In genomic region chr10:75103881-75104686, GRCh38 we compare ENCODE assay signal across 26 cellular contexts. TPM values are rescaled to one million over a fixed set of nuclear protein-coding genes. Genes with fewer than 3 reads are reported as not detected.
A peak's percentile ranks its signal among the peaks of the same experiment; 100 is the strongest.
DNase-seq lines count a peak whose midpoint lies in the region; ATAC-seq and TF ChIP-seq lines count a peak whose summit lies in the region.
"Had no signal": no experiment of that assay in that cellular context is flagged by ENCODE, and none has a peak within 500 bp of the region (broad histone marks: within the 10 kb centered on the region; RNA-seq: fewer than 3 reads in every experiment).

No MANE protein-coding gene starts in this region.

- H3K27me3 Mint-ChIP-seq in stimulated activated naive CD8-positive, alpha-beta T cell treated with anti-CD3 and anti-CD28 coated beads, Interleukin-15, amount 100 ng/mL, for 72 hours, result no peaks in the 10 kb centered on the region

- H3K27ac Mint-ChIP-seq in stimulated activated naive CD8-positive, alpha-beta T cell treated with anti-CD3 and anti-CD28 coated beads, Interleukin-15, amount 100 ng/mL, for 72 hours, result no peak overlapping the region
- H3K27ac Mint-ChIP-seq: HFFc6, mesothelial cell of epicardium, natural killer cell had no signal

- H3K9ac ChIP-seq in mammary epithelial cell (ENCODE audit: insufficient read depth, low read length) (no peak overlapping the region), neuronal stem cell (ENCODE audit: low read depth, low read length, poor library complexity) (no peak overlapping the region)
- H3K9ac ChIP-seq: BLaER1, parathyroid adenoma had no signal

- no peaks in the 10 kb centered on the region for H3K36me3 ChIP-seq in mammary epithelial cell (ENCODE audit: insufficient read depth, low read length)
- H3K36me3 ChIP-seq in neuronal stem cell (replicated peaks in 1 of 2; ENCODE audit: control insufficient read depth in 2 of 2, insufficient read depth in 2 of 2, low read length in 2 of 2), result no peaks in the 10 kb centered on the region
- H3K36me3 ChIP-seq: BLaER1, breast epithelium, heart right ventricle, left lung, MG63, uterus had no signal

- H3K4me2 ChIP-seq in mammary epithelial cell (ENCODE audit: insufficient read depth, low read depth, low read length), result peak overlapping the region; percentile 35
- H3K4me2 ChIP-seq in neuronal stem cell (ENCODE audit: insufficient read depth, low read length, poor library complexity, severe bottlenecking), result no peak overlapping the region
- H3K4me2 ChIP-seq: BLaER1 had no signal

- dilution Hi-C loops in mammary epithelial cell (cut with HindIII; ENCODE audit: low sequenced_read_pairs), result no loop called here

- ATAC-seq in HG03039 (IDR thresholded peaks at IDR 0.05; ENCODE audit: unreplicated experiment) (no peak), HG02981 (IDR thresholded peaks at IDR 0.05; ENCODE audit: unreplicated experiment) (no peak)
- no peak for ATAC-seq in stimulated activated naive CD8-positive, alpha-beta T cell treated with anti-CD3 and anti-CD28 coated beads, Interleukin-15, amount 100 ng/mL, for 72 hours
- ATAC-seq: heart right ventricle, left lung, natural killer cell had no signal

- H2BK12ac ChIP-seq in neuronal stem cell (ENCODE audit: low read length), result peak overlapping the region; percentile 34

- no peak overlapping the region for H4K8ac ChIP-seq in neuronal stem cell (ENCODE audit: low read depth, low read length)

- H2BK5ac ChIP-seq in neuronal stem cell (ENCODE audit: low read length), result peak overlapping the region; percentile 9

- peaks cover 29% of the 10 kb centered on the region for H3K4me1 Mint-ChIP-seq in stimulated activated naive CD8-positive, alpha-beta T cell treated with anti-CD3 and anti-CD28 coated beads, Interleukin-15, amount 100 ng/mL, for 72 hours

- H4K91ac ChIP-seq in neuronal stem cell (ENCODE audit: low read depth, low read length, poor library complexity), result no peak overlapping the region

- CTCF ChIA-PET in mammary epithelial cell (lab: Charles Lee; ENCODE audit: low non-redundant PET), result interaction anchor here (1.4 kb wide), 1 partner anchor 132 kb away, joined by 6 read pairs; the partner anchor contains the start of gene COMTD1

- H3K27me3 ChIP-seq in mammary epithelial cell (ENCODE audit: insufficient read depth, low read length), result no peaks in the 10 kb centered on the region
- no peaks in the 10 kb centered on the region for H3K27me3 ChIP-seq in neuronal stem cell (ENCODE audit: control insufficient read depth in 3 of 3, insufficient read depth in 3 of 3, low read depth in 1 of 3, low read length in 3 of 3)
- H3K27me3 ChIP-seq: BLaER1, breast epithelium, heart right ventricle, left lung, MG63, uterus had no signal

- 97% methylated on average over 4 of the region's 6 CpGs for WGBS in mammary epithelial cell (ENCODE audit: low coverage, missing lambda C conversion rate)
- no CpG with 5 or more reads among the region's 6 CpGs for WGBS in neuronal stem cell (ENCODE audit: extremely low coverage in 2 of 2, insufficient read length in 2 of 2, insufficient replicate concordance in 1 of 2), 2 donors

- peak overlapping the region; percentile 84 for H2BK15ac ChIP-seq in neuronal stem cell (ENCODE audit: low read length)

- H3K27ac ChIP-seq in mammary epithelial cell (ENCODE audit: insufficient read depth, low read depth, low read length), result no peak overlapping the region
- no peak overlapping the region for H3K27ac ChIP-seq in neuronal stem cell (replicated peaks; ENCODE audit: low read length)
- H3K27ac ChIP-seq: heart right ventricle, left lung, parathyroid adenoma, uterus had no signal

- H3K14ac ChIP-seq in neuronal stem cell (ENCODE audit: low read length), result no peak overlapping the region

- H4K20me1 ChIP-seq in mammary epithelial cell (ENCODE audit: insufficient read depth, low read length), result no peaks in the 10 kb centered on the region
- H4K20me1 ChIP-seq: BLaER1 had no signal

- no TSS peak for BruUV-seq in mammary epithelial cell (replicated peaks; lab: Mats Ljungman, UMichigan)

- TF ChIP-seq CTCF in mammary epithelial cell (conservative IDR thresholded peaks at IDR 0.05 in 1 of 2, IDR thresholded peaks at IDR 0.05 in 1 of 2; ENCODE audit: extremely low read depth in 1 of 2, insufficient read depth in 1 of 2, low read depth in 1 of 2, low read length in 2 of 2), result no peak

- H3K4me3 Mint-ChIP-seq in stimulated activated naive CD8-positive, alpha-beta T cell treated with anti-CD3 and anti-CD28 coated beads, Interleukin-15, amount 100 ng/mL, for 72 hours, result no peak overlapping the region
- H3K4me3 Mint-ChIP-seq: HFFc6, mesothelial cell of epicardium, natural killer cell had no signal

- peak overlapping the region; percentile 55 for H3K18ac ChIP-seq in neuronal stem cell (ENCODE audit: low read length)

- H3K23ac ChIP-seq in neuronal stem cell (ENCODE audit: low read depth, low read length, poor library complexity), result peak overlapping the region; percentile 45

- H3K9me3 Mint-ChIP-seq in stimulated activated naive CD8-positive, alpha-beta T cell treated with anti-CD3 and anti-CD28 coated beads, Interleukin-15, amount 100 ng/mL, for 72 hours, result no peaks in the 10 kb centered on the region
- H3K9me3 Mint-ChIP-seq: HFFc6, mesothelial cell of epicardium, natural killer cell had no signal

- no peak overlapping the region for H2BK120ac ChIP-seq in neuronal stem cell (ENCODE audit: low read depth, low read length)

- H3K9me3 ChIP-seq in mammary epithelial cell (replicated peaks; ENCODE audit: insufficient read depth, low read length), result no peaks in the 10 kb centered on the region
- no peaks in the 10 kb centered on the region for H3K9me3 ChIP-seq in neuronal stem cell (replicated peaks in 1 of 2; ENCODE audit: control insufficient read depth in 2 of 2, insufficient read depth in 1 of 2, low read depth in 1 of 2, low read length in 2 of 2)
- H3K9me3 ChIP-seq: BLaER1, breast epithelium, heart right ventricle, left lung, MG63, uterus had no signal

- H3K4me1 ChIP-seq in mammary epithelial cell (ENCODE audit: insufficient read depth, low read length) (peaks cover 34% of the 10 kb centered on the region), neuronal stem cell (ENCODE audit: control insufficient read depth in 2 of 2, insufficient read depth in 1 of 2, low read depth in 1 of 2, low read length in 2 of 2) (peaks cover 9 to 11% of the 10 kb centered on the region in 2 donors)
- H3K4me1 ChIP-seq: breast epithelium had no signal

- in situ Hi-C loops in mammary epithelial cell (cut with MboI; ENCODE audit: low sequenced_read_pairs in 2 of 2), result loop anchor here in 1 of 2 donors (10.0 kb wide), 1 partner anchor 839 kb away; no protein-coding TSS in a partner anchor

- H3K79me2 ChIP-seq in mammary epithelial cell (ENCODE audit: insufficient read depth, low read length), result no peaks in the 10 kb centered on the region
- H3K79me2 ChIP-seq: parathyroid adenoma had no signal

- H3K79me1 ChIP-seq in neuronal stem cell (ENCODE audit: low read depth, low read length), result no peaks in the 10 kb centered on the region

- DNase-seq in CD1c-positive myeloid dendritic cell (ENCODE audit: extremely low spot score) (peak; percentile 41), NOMO-1 (lab: John Stamatoyannopoulos, UW; ENCODE audit: unreplicated experiment in 2 of 2) (peak; percentile 2 to 29), mammary epithelial cell (peak; percentile 41), neuronal stem cell (ENCODE audit: low spot score) (no peak), COLO668 (lab: John Stamatoyannopoulos, UW; ENCODE audit: unreplicated experiment) (no peak)
- no peak for DNase-seq in stimulated activated naive CD8-positive, alpha-beta T cell treated with anti-CD3 and anti-CD28 coated beads, Interleukin-15, amount 100 ng/mL, for 72 hours
- DNase-seq: activated gamma-delta T cell treated with Interleukin-2 at 50 U/mL for 16 hours, activated T-cell treated with anti-CD3 and anti-CD28 coated beads for 4 hours, amniotic stem cell, cortex of kidney, heart right ventricle, HFFc6, left lung, MG63, natural killer cell, NCI-H1930, NCI-H226, NCI-H774, T-helper 2 cell, uterus had no signal

- H3K4me3 ChIP-seq in mammary epithelial cell (replicated peaks in 1 of 3; ENCODE audit: insufficient read depth in 1 of 3, low read depth in 2 of 3, low read length in 3 of 3) (no peak overlapping the region), neuronal stem cell (ENCODE audit: low read length in 2 of 2) (no peak overlapping the region)
- H3K4me3 ChIP-seq: BLaER1, breast epithelium, heart right ventricle, left lung, MG63, uterus had no signal

- no peak overlapping the region for H3K4ac ChIP-seq in neuronal stem cell (ENCODE audit: low read length)

- intact Hi-C loops in mammary epithelial cell (cut with micrococcal nuclease), result loop anchor here (5.0 to 10.0 kb wide), 4 partner anchors 349 to 862 kb away; no protein-coding TSS in a partner anchor

- H2AK5ac ChIP-seq in neuronal stem cell (ENCODE audit: low read depth, low read length), result peak overlapping the region; percentile 59

- peak overlapping the region; percentile 98 for H2AFZ ChIP-seq in mammary epithelial cell (ENCODE audit: low read depth, low read length)
- H2AFZ ChIP-seq in neuronal stem cell (ENCODE audit: low read length), result peak overlapping the region; percentile 79
- H2AFZ ChIP-seq: parathyroid adenoma had no signal

RNA-seq across cellular contexts. Expression of gene SAMD8, which starts 7.4 kb away (rescaled TPM):
- total RNA-seq in mammary epithelial cell, result 10 to 100 TPM; 30.1 to 39.5 TPM
- 12.6 TPM for polyA plus RNA-seq in mammary epithelial cell
- polyA minus RNA-seq in mammary epithelial cell, result 57.1 TPM
- polyA plus RNA-seq in neuronal stem cell (2013, experiment 1 of 2), result 11.4 TPM
- polyA plus RNA-seq in neuronal stem cell (2013, experiment 2 of 2), result 12.2 TPM

Comparison
In these comparisons a context has a peak if more than half of its experiments do, and no peak if none do; other contexts are left out.
1. DNase-seq: peak in CD1c-positive myeloid dendritic cell (single experiment), NOMO-1 (2 of 2) and mammary epithelial cell (single experiment); none in neuronal stem cell (single experiment), stimulated activated naive CD8-positive, alpha-beta T cell treated with anti-CD3 and anti-CD28 coated beads, Interleukin-15, amount 100 ng/mL, for 72 hours (0 of 2) and COLO668 (single experiment).